ENCODE assay signal across 20 cellular contexts in the genomic region with DNA sequence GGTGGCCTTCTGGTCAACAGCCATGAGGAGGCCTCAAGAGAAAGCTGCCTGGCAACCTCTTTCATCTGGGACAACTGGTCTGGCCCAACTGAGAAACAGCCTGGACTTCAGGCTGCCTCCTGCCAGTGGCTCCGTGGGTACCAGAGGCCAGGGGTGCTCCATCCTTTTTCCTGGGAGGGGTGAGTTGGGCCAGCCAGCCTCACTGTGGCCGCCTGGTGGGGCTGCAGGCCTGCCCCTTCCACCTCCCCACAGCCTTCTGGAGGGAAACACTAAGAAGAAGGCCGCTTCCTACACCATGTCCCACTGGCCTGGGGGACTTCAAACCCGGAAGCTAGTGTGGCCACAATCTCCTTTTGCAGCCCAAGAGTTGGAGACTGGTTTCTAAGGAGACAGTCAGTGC. TPM values are rescaled to one million over a fixed set of nuclear protein-coding genes. Genes with fewer than 3 reads are reported as not detected.
DNase-seq lines count a peak whose midpoint lies in the region; ATAC-seq, FAIRE-seq and TF ChIP-seq lines count a peak whose summit lies in the region.
"Had no signal": no experiment of that assay in that cellular context is flagged by ENCODE, and none has a peak within 500 bp of the region (broad histone marks: within the 10 kb centered on the region; RNA-seq: fewer than 3 reads in every experiment).

No MANE protein-coding gene starts in this region.

- no peaks in the 10 kb centered on the region for H3K27me3 ChIP-seq in heart left ventricle
- no peaks in the 10 kb centered on the region; the same call in 1 of the 2 replicates for H3K27me3 ChIP-seq in H7 (ENCODE audit: control insufficient read depth, insufficient read depth, low read length)
- no peaks in the 10 kb centered on the region for H3K27me3 ChIP-seq in hepatocyte
- no peaks in the 10 kb centered on the region for H3K27me3 ChIP-seq in testis
- H3K27me3 ChIP-seq in CD4-positive, alpha-beta T cell (ENCODE audit: control insufficient read depth, insufficient read depth, low read length): peaks cover 12% of the 10 kb centered on the region

- TF ChIP-seq POLR2A in heart left ventricle (IDR thresholded peaks at IDR 0.05) (no peak), testis (IDR thresholded peaks at IDR 0.05) (no peak)

- no peaks in the 10 kb centered on the region for H4K20me1 ChIP-seq in hepatocyte (ENCODE audit: insufficient read depth, poor library complexity, severe bottlenecking)

- H3K9me2 ChIP-seq in hepatocyte (replicated peaks; ENCODE audit: insufficient read depth): no peaks in the 10 kb centered on the region

- H3K27ac ChIP-seq in heart left ventricle: no peak overlapping the region
- no peak overlapping the region for H3K27ac ChIP-seq in hepatocyte
- no peak overlapping the region for H3K27ac ChIP-seq in testis
- no peak overlapping the region for H3K27ac ChIP-seq in CD4-positive, alpha-beta T cell (ENCODE audit: low read depth, low read length)
- H3K27ac ChIP-seq: thoracic aorta had no signal

- H3K9me3 ChIP-seq in heart left ventricle (no peaks in the 10 kb centered on the region), hepatocyte (ENCODE audit: low read depth) (no peaks in the 10 kb centered on the region), testis (no peaks in the 10 kb centered on the region)
- H3K9me3 ChIP-seq in CD4-positive, alpha-beta T cell (ENCODE audit: control insufficient read depth, low read length): no peaks in the 10 kb centered on the region
- H3K9me3 ChIP-seq: thoracic aorta had no signal

- TF ChIP-seq CTCF in heart left ventricle (IDR thresholded peaks at IDR 0.05): no peak
- no peak for TF ChIP-seq CTCF in hepatocyte (IDR thresholded peaks at IDR 0.05; ENCODE audit: poor library complexity)
- no peak for TF ChIP-seq CTCF in testis (IDR thresholded peaks at IDR 0.05)
- TF ChIP-seq CTCF in CD4-positive, alpha-beta T cell (IDR thresholded peaks at IDR 0.05): no peak

- H3K27ac Mint-ChIP-seq in CD4-positive, alpha-beta T cell: no peak overlapping the region
- H3K27ac Mint-ChIP-seq: activated naive CD8-positive, alpha-beta T cell; activated T-helper 1 cell treated with anti-CD3 and anti-CD28 coated beads, Interleukin-12 subunit alpha, Interleukin-12 subunit beta, Interleukin-2, Interleukin-4 antibody, amounts not matched to agents 30 ng/mL and 10 ng/mL and 1 ng/mL, durations not matched to agents 14 hours and 24 hours and 36 hours; CD4-positive, CD25-positive, alpha-beta regulatory T cell; stimulated activated memory B cell treated with anti-CD40 and anti-IgM and Interleukin-4, amounts not matched to agents 10 μg/mL and 1 μg/mL and 100 μg/mL, for 72 hours had no signal

- H2AFZ ChIP-seq in hepatocyte: no peak overlapping the region

- H3K9me3 Mint-ChIP-seq in CD4-positive, alpha-beta T cell: no peaks in the 10 kb centered on the region
- H3K9me3 Mint-ChIP-seq: activated T-helper 1 cell treated with anti-CD3 and anti-CD28 coated beads, Interleukin-12 subunit alpha, Interleukin-12 subunit beta, Interleukin-2, Interleukin-4 antibody, amounts not matched to agents 30 ng/mL and 10 ng/mL and 1 ng/mL, durations not matched to agents 14 hours and 24 hours and 36 hours; CD4-positive, CD25-positive, alpha-beta regulatory T cell; stimulated activated memory B cell treated with anti-CD40 and anti-IgM and Interleukin-4, amounts not matched to agents 10 μg/mL and 1 μg/mL and 100 μg/mL, for 72 hours had no signal

- DNase-seq in heart left ventricle (peak in 3 of 5 donors; percentile 11 to 52 (median 21)), left cardiac atrium (no peak), H7 (peak; percentile 71), hepatocyte (ENCODE audit: low spot score) (peak; percentile 1), testis (peak; percentile 4), frontal cortex (ENCODE audit: low spot score in 2 of 2) (no peak)
- DNase-seq in CD4-positive, alpha-beta T cell: no peak
- DNase-seq: CD4-positive, CD25-positive, alpha-beta regulatory T cell; HCEC 1CT; NCI-H2107; NCI-H510A; T1000 had no signal

- H3K36me3 ChIP-seq in heart left ventricle: no peaks in the 10 kb centered on the region
- H3K36me3 ChIP-seq in H7 (replicated peaks; ENCODE audit: control insufficient read depth, insufficient read depth, low read length): no peaks in the 10 kb centered on the region
- no peaks in the 10 kb centered on the region for H3K36me3 ChIP-seq in hepatocyte (replicated peaks; ENCODE audit: insufficient read depth, low read depth)
- no peaks in the 10 kb centered on the region for H3K36me3 ChIP-seq in testis (ENCODE audit: low read depth, missing control alignments)
- H3K36me3 ChIP-seq: thoracic aorta had no signal

- H3K4me3 ChIP-seq in heart left ventricle (no peak overlapping the region), H7 (ENCODE audit: insufficient read depth, low read depth, low read length) (no peak overlapping the region), hepatocyte (no peak overlapping the region), testis (no peak overlapping the region)
- H3K4me3 ChIP-seq: lung, thoracic aorta had no signal

- no peaks in the 10 kb centered on the region for H3K36me3 Mint-ChIP-seq in CD4-positive, alpha-beta T cell (ENCODE audit: low read depth)
- H3K36me3 Mint-ChIP-seq: activated naive CD8-positive, alpha-beta T cell; CD4-positive, CD25-positive, alpha-beta regulatory T cell; stimulated activated memory B cell treated with anti-CD40 and anti-IgM and Interleukin-4, amounts not matched to agents 10 μg/mL and 1 μg/mL and 100 μg/mL, for 72 hours had no signal

- peaks cover 17% of the 10 kb centered on the region for H3K4me1 Mint-ChIP-seq in CD4-positive, alpha-beta T cell (ENCODE audit: low read depth)

- H3K4me2 ChIP-seq in hepatocyte: no peak overlapping the region

- POLR2A ChIA-PET in CD4-positive, alpha-beta T cell (lab: Charles Lee): no interaction called here

- H3K79me2 ChIP-seq in hepatocyte: no peaks in the 10 kb centered on the region

- H3K4me3 Mint-ChIP-seq in CD4-positive, alpha-beta T cell: no peak overlapping the region
- H3K4me3 Mint-ChIP-seq: activated naive CD8-positive, alpha-beta T cell; activated T-helper 1 cell treated with anti-CD3 and anti-CD28 coated beads, Interleukin-12 subunit alpha, Interleukin-12 subunit beta, Interleukin-2, Interleukin-4 antibody, amounts not matched to agents 30 ng/mL and 10 ng/mL and 1 ng/mL, durations not matched to agents 14 hours and 24 hours and 36 hours; CD4-positive, CD25-positive, alpha-beta regulatory T cell; stimulated activated memory B cell treated with anti-CD40 and anti-IgM and Interleukin-4, amounts not matched to agents 10 μg/mL and 1 μg/mL and 100 μg/mL, for 72 hours had no signal

- intact Hi-C loops in heart left ventricle (cut with DNase I): loop anchor here in 4 of 10 donors (5.0 kb wide), 2 partner anchors 147 to 172 kb away; no protein-coding TSS in a partner anchor
- intact Hi-C loops in left cardiac atrium (cut with DNase I): loop anchor here (5.0 to 10.0 kb wide), 2 partner anchors 70 to 142 kb away; no protein-coding TSS in a partner anchor
- intact Hi-C loops in testis (cut with DNase I; ENCODE audit: low total_unique reads): no loop called here
- intact Hi-C loops in CD4-positive, alpha-beta T cell (cut with DNase I, micrococcal nuclease): loop anchor here in 1 of 2 experiments (5.0 kb wide), 1 partner anchor 73 kb away; no protein-coding TSS in a partner anchor

- no peak for FAIRE-seq in frontal cortex (lab: Jason Lieb, UNC)
- FAIRE-seq: RCC 7860 had no signal

- peaks cover 15% of the 10 kb centered on the region for H3K27me3 Mint-ChIP-seq in CD4-positive, alpha-beta T cell

- WGBS in heart left ventricle, 4 donors: 81 to 93% (median 88%) methylated on average over 3 to 4 of the region's 4 CpGs
- WGBS in hepatocyte (ENCODE audit: low lambda C conversion rate, missing lambda C conversion rate): 82% methylated on average over 4 of the region's 4 CpGs
- 84% methylated on average over 4 of the region's 4 CpGs; no CpG with 5 or more reads in 1 of the 2 donors for WGBS in testis, 2 donors

- CTCF ChIA-PET in CD4-positive, alpha-beta T cell (lab: Charles Lee): no interaction called here

- ATAC-seq in heart left ventricle: no peak
- no peak for ATAC-seq in left cardiac atrium
- ATAC-seq in CD4-positive, alpha-beta T cell (ENCODE audit: poor library complexity): no peak
- ATAC-seq in HG03139 (IDR thresholded peaks at IDR 0.05; ENCODE audit: unreplicated experiment): no peak
- ATAC-seq: stimulated activated memory B cell treated with anti-CD40 and anti-IgM and Interleukin-4, amounts not matched to agents 10 μg/mL and 1 μg/mL and 100 μg/mL, for 72 hours had no signal

- H3K4me1 ChIP-seq in heart left ventricle (peaks cover 0 to 63% (median 19%) of the 10 kb centered on the region in 12 donors), hepatocyte (ENCODE audit: insufficient read depth) (peaks cover 17% of the 10 kb centered on the region), testis (peaks cover 22% of the 10 kb centered on the region)

RNA-seq across cellular contexts. Expression of a gene that starts 13.8 kb away (rescaled TPM):
- total RNA-seq in heart left ventricle (1 to 10 TPM in 6 of 9 donors, under 1 TPM in 3; 0.56 to 3.9 (median 1.6) TPM), left cardiac atrium (10 to 100 TPM in 1 of 2 donors, 1 to 10 TPM in 1; 4.4 to 10.4 TPM), hepatocyte (1.4 and 2.0 TPM in 2 replicates), testis (10 to 100 TPM; 31.6 to 42.1 TPM), frontal cortex (2.9 TPM)
- polyA plus RNA-seq in heart left ventricle (1 to 10 TPM; 2.6 to 6.6 TPM), hepatocyte (9.1 and 10.1 TPM in 2 replicates), testis (ENCODE audit: insufficient read depth, low read depth, low replicate concordance) (16.5 TPM)
- total RNA-seq in H7 (2014; rRNA removed; shearing (Covaris generic)): 4.9 and 5.7 TPM in 2 replicates
- total RNA-seq in CD4-positive, alpha-beta T cell: under 1 TPM; 0.17 to 0.30 TPM
- total RNA-seq: CD4-positive, CD25-positive, alpha-beta regulatory T cell had no signal
- polyA plus RNA-seq: AG04450; CD4-positive, CD25-positive, alpha-beta regulatory T cell had no signal

Comparison
In these comparisons a context has a peak if more than half of its experiments do, and no peak if none do; other contexts are left out.
1. DNase-seq: peak in heart left ventricle (3 of 5), H7 (single experiment), hepatocyte (single experiment) and testis (single experiment); none in left cardiac atrium (single experiment), CD4-positive, alpha-beta T cell (0 of 10) and frontal cortex (0 of 2).